Comparison of ENCODE assay signal across 1 cellular context in the genomic region with DNA sequence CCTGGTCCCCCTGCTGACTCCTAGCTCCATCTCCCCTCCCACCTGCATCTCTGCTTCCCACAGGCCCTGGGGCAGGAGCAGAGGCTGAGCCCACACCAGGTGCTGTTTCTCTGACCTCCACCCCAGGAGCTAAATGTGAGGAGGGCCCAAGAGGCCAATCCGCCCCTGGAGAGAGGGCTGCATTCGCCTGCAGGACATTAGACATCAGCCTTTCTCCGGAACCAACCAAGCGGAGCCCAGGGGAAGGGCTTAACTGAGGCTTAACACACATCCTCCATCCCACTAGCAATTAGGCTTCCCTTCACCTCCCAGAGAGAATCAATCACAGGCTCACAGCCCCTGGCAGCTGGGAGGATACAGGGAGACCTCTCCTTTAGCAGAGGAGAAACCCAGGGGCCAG.
TF ChIP-seq lines count a peak whose summit lies in the region.

No MANE protein-coding gene starts in this region.

TF ChIP-seq in H1, 55 proteins besides CTCF, POLR2A, EP300 and RAD21:
- TF ChIP-seq, protein P1, sequence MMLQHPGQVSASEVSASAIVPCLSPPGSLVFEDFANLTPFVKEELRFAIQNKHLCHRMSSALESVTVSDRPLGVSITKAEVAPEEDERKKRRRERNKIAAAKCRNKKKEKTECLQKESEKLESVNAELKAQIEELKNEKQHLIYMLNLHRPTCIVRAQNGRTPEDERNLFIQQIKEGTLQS (IDR thresholded peaks at IDR 0.05; ENCODE audit: insufficient read depth, low read depth, low read length): no peak
- TF ChIP-seq JUND (IDR thresholded peaks at IDR 0.05; ENCODE audit: low read length) (no peak), KDM5A (IDR thresholded peaks at IDR 0.05; ENCODE audit: low read length) (no peak), PHF8 (conservative IDR thresholded peaks at IDR 0.05; ENCODE audit: low read depth, low read length) (no peak), SIRT6 (IDR thresholded peaks at IDR 0.05; ENCODE audit: low read length) (no peak), SP1 (IDR thresholded peaks at IDR 0.05; ENCODE audit: low read depth, low read length) (no peak), HDAC2 (IDR thresholded peaks at IDR 0.05; ENCODE audit: borderline replicate concordance in 1 of 2, low read depth in 2 of 2, low read length in 2 of 2) (no peak), JUN (IDR thresholded peaks at IDR 0.05; ENCODE audit: low read depth, low read length) (no peak), GTF2F1 (IDR thresholded peaks at IDR 0.05; ENCODE audit: borderline replicate concordance, low read depth, low read length) (no peak), NANOG (IDR thresholded peaks at IDR 0.05; ENCODE audit: insufficient read depth, low read depth, low read length, poor library complexity, severe bottlenecking) (no peak), CREB1 (IDR thresholded peaks at IDR 0.05) (no peak), SUZ12 (IDR thresholded peaks at IDR 0.05; ENCODE audit: low read length) (no peak), POLR2AphosphoS5 (IDR thresholded peaks at IDR 0.05; ENCODE audit: low read depth, low read length) (no peak)
- TF ChIP-seq, protein P2, sequence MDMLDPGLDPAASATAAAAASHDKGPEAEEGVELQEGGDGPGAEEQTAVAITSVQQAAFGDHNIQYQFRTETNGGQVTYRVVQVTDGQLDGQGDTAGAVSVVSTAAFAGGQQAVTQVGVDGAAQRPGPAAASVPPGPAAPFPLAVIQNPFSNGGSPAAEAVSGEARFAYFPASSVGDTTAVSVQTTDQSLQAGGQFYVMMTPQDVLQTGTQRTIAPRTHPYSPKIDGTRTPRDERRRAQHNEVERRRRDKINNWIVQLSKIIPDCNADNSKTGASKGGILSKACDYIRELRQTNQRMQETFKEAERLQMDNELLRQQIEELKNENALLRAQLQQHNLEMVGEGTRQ (IDR thresholded peaks at IDR 0.05; ENCODE audit: low read length): no peak
- TF ChIP-seq, protein P3, sequence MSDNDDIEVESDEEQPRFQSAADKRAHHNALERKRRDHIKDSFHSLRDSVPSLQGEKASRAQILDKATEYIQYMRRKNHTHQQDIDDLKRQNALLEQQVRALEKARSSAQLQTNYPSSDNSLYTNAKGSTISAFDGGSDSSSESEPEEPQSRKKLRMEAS (IDR thresholded peaks at IDR 0.05): no peak
- TF ChIP-seq, protein P4, sequence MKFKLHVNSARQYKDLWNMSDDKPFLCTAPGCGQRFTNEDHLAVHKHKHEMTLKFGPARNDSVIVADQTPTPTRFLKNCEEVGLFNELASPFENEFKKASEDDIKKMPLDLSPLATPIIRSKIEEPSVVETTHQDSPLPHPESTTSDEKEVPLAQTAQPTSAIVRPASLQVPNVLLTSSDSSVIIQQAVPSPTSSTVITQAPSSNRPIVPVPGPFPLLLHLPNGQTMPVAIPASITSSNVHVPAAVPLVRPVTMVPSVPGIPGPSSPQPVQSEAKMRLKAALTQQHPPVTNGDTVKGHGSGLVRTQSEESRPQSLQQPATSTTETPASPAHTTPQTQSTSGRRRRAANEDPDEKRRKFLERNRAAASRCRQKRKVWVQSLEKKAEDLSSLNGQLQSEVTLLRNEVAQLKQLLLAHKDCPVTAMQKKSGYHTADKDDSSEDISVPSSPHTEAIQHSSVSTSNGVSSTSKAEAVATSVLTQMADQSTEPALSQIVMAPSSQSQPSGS (IDR thresholded peaks at IDR 0.05; ENCODE audit: low read length): no peak
- TF ChIP-seq, protein P5, sequence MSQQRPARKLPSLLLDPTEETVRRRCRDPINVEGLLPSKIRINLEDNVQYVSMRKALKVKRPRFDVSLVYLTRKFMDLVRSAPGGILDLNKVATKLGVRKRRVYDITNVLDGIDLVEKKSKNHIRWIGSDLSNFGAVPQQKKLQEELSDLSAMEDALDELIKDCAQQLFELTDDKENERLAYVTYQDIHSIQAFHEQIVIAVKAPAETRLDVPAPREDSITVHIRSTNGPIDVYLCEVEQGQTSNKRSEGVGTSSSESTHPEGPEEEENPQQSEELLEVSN (IDR thresholded peaks at IDR 0.05): no peak
TF ChIP-seq in H1: peak in this region for 0.
